ENCODE assay signal across 24 cellular contexts in the genomic region with DNA sequence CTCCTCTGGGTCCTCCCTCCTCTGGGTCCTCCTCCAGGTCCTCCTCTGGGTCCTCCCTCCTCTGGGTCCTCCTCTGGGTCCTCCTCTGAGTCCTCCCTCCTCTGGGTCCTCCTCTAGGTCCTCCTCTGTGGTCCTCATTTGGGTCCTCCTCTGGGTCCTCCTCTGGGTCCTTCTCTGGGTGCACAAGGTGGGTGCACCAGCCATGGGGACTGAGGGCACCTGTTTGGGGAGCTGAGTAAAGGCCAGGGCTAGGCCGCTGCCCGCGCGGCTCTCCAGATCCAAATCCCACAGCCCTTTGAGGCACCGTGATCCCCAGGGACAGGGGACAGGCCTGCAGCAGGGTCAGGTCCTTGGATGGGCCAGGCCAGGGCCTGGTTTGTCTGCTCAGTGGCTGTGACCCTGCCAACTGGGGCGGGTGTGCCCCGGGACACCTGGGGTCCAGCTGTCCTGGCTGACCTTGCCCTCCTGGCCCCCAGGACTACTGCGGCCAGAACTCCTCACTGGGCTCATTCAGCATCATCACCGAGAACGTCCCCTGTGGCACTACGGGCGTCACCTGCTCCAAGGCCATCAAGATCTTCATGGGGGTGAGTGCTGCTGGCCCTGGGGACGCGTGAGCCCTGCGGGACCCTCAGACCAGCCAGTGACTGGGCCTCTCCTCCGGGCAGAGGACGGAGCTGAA. TPM values are rescaled to one million over a fixed set of nuclear protein-coding genes. Genes with fewer than 3 reads are reported as not detected.
DNase-seq lines count a peak whose midpoint lies in the region; ATAC-seq and TF ChIP-seq lines count a peak whose summit lies in the region.
"Had no signal": no experiment of that assay in that cellular context is flagged by ENCODE, and none has a peak within 500 bp of the region (broad histone marks: within the 10 kb centered on the region; RNA-seq: fewer than 3 reads in every experiment).

No MANE protein-coding gene starts in this region.

- no peak overlapping the region for H3K4me2 ChIP-seq in osteoblast (ENCODE audit: insufficient read depth, low read length)

- in situ Hi-C loops in KBM-7 (cut with MboI; ENCODE audit: low pct_unique_long_range_greater_than_20kb, low sequenced_read_pairs) = no loop called here

- intact Hi-C loops in heart left ventricle (cut with DNase I) = no loop called here
- intact Hi-C loops in right cardiac atrium (cut with DNase I) = no loop called here

- no peaks in the 10 kb centered on the region for H3K9me3 ChIP-seq in heart left ventricle
- no peaks in the 10 kb centered on the region for H3K9me3 ChIP-seq in right atrium auricular region
- H3K9me3 ChIP-seq in RWPE2 (ENCODE audit: severe bottlenecking) = no peaks in the 10 kb centered on the region
- H3K9me3 ChIP-seq in right cardiac atrium (ENCODE audit: control insufficient read depth, low read length) = no peaks in the 10 kb centered on the region
- no peaks in the 10 kb centered on the region for H3K9me3 ChIP-seq in osteoblast (ENCODE audit: low read depth, low read length)
- H3K9me3 ChIP-seq: BE2C, Peyer's patch had no signal

- H3K4me1 ChIP-seq in heart left ventricle (no peaks in the 10 kb centered on the region), right atrium auricular region (no peaks in the 10 kb centered on the region), RWPE2 (ENCODE audit: insufficient read depth, poor library complexity, severe bottlenecking) (peaks cover 15% of the 10 kb centered on the region), right cardiac atrium (ENCODE audit: control insufficient read depth, insufficient read depth, low read length) (no peaks in the 10 kb centered on the region), osteoblast (ENCODE audit: insufficient read depth, low read length) (no peaks in the 10 kb centered on the region)
- H3K4me1 ChIP-seq: BE2C, Peyer's patch had no signal

- H3K36me3 ChIP-seq in heart left ventricle (no peaks in the 10 kb centered on the region), right atrium auricular region (no peaks in the 10 kb centered on the region), RWPE2 (ENCODE audit: low read depth) (no peaks in the 10 kb centered on the region), osteoblast (ENCODE audit: insufficient read depth, low read length) (no peaks in the 10 kb centered on the region)
- H3K36me3 ChIP-seq: BE2C, Peyer's patch had no signal

- no peak for TF ChIP-seq CTCF in heart left ventricle (IDR thresholded peaks at IDR 0.05)
- no peak for TF ChIP-seq CTCF in right atrium auricular region (IDR thresholded peaks at IDR 0.05)
- no peak for TF ChIP-seq CTCF in RWPE2 (IDR thresholded peaks at IDR 0.05; ENCODE audit: poor library complexity, severe bottlenecking)
- no peak for TF ChIP-seq CTCF in osteoblast (IDR thresholded peaks at IDR 0.05; ENCODE audit: extremely low read depth, low read depth, low read length)

- no peaks in the 10 kb centered on the region for H4K20me1 ChIP-seq in osteoblast (ENCODE audit: insufficient read depth, low read length)

- no peaks in the 10 kb centered on the region for H3K79me2 ChIP-seq in osteoblast (ENCODE audit: insufficient read depth, low read length)

- H2AFZ ChIP-seq in osteoblast (ENCODE audit: low read length) = no peak overlapping the region

- no peak for ATAC-seq in heart left ventricle
- ATAC-seq in RWPE2 (ENCODE audit: low read depth) = no peak
- ATAC-seq in right cardiac atrium = no peak
- ATAC-seq in HG02763 (IDR thresholded peaks at IDR 0.05; ENCODE audit: unreplicated experiment) = no peak

- 89 to 95% (median 95%) methylated on average over 15 to 17 of the region's 17 CpGs for WGBS in heart left ventricle, 4 donors
- WGBS in right cardiac atrium = 94% methylated on average over 17 of the region's 17 CpGs

- no peak overlapping the region for H3K4me3 ChIP-seq in heart left ventricle
- no peak overlapping the region for H3K4me3 ChIP-seq in right atrium auricular region
- H3K4me3 ChIP-seq in RWPE2 (ENCODE audit: severe bottlenecking) = no peak overlapping the region
- H3K4me3 ChIP-seq in right cardiac atrium (ENCODE audit: low read length) = no peak overlapping the region
- H3K4me3 ChIP-seq in osteoblast (ENCODE audit: insufficient read depth, low read length) = no peak overlapping the region
- H3K4me3 ChIP-seq: Peyer's patch had no signal

- no peak for TF ChIP-seq POLR2A in heart left ventricle (IDR thresholded peaks at IDR 0.05)

- H3K27ac ChIP-seq in heart left ventricle (no peak overlapping the region), right atrium auricular region (no peak overlapping the region), RWPE2 (ENCODE audit: poor library complexity, severe bottlenecking) (no peak overlapping the region), right cardiac atrium (ENCODE audit: low read length) (no peak overlapping the region), osteoblast (ENCODE audit: low read depth, low read length) (no peak overlapping the region)
- H3K27ac ChIP-seq: Peyer's patch had no signal

- peak in 3 of 5 donors; percentile 18 to 55 (median 19) for DNase-seq in heart left ventricle
- DNase-seq in right atrium auricular region (ENCODE audit: low spot score) = no peak
- peak; percentile 48 for DNase-seq in RWPE2 (ENCODE audit: low spot score)
- peak; percentile 7 to 43 (median 25) for DNase-seq in right cardiac atrium
- peak; percentile 78 for DNase-seq in osteoblast (ENCODE audit: insufficient read length, low spot score, missing footprints)
- DNase-seq in KBM-7 = no peak
- DNase-seq in NCI-H1436 (lab: John Stamatoyannopoulos, UW) = no peak
- DNase-seq: BE2C; CD4-positive, CD25-positive, alpha-beta regulatory T cell; EL; GF-D8; H7; Kasumi-1; NCI-H1694 treated with DMSO at 0.1 percent for 48 hours; NCI-H2081 treated with DMSO at 0.1 percent for 48 hours; NCI-H2171 treated with DMSO at 0.1 percent for 48 hours; NCI-H524 treated with DMSO at 0.1 percent for 48 hours; NCI-H82 had no signal

- H3K27me3 ChIP-seq in heart left ventricle (no peaks in the 10 kb centered on the region), right atrium auricular region (no peaks in the 10 kb centered on the region), RWPE2 (ENCODE audit: insufficient read depth, poor library complexity, severe bottlenecking) (no peaks in the 10 kb centered on the region), right cardiac atrium (ENCODE audit: control insufficient read depth, insufficient read depth) (no peaks in the 10 kb centered on the region), osteoblast (ENCODE audit: insufficient read depth, low read length) (no peaks in the 10 kb centered on the region)
- H3K27me3 ChIP-seq: Peyer's patch had no signal

RNA-seq across cellular contexts. Expression of a gene that starts 12.7 kb away (rescaled TPM):
- total RNA-seq in heart left ventricle (under 1 TPM in 1 of 9 donors, not detected in 8; 0.07 TPM), right atrium auricular region (not detected), right cardiac atrium (under 1 TPM in 1 of 4 donors, not detected in 3; 0.03 TPM), osteoblast (not detected in 2 replicates)
- polyA plus RNA-seq in heart left ventricle (under 1 TPM in 1 of 2 donors, not detected in 1; 0.01 TPM), right cardiac atrium (0.02 TPM)
- total RNA-seq: A673; CD4-positive, CD25-positive, alpha-beta regulatory T cell; H7; SK-MEL-5 had no signal
- polyA plus RNA-seq: CD4-positive, CD25-positive, alpha-beta regulatory T cell; IgD-negative memory B cell had no signal

RNA-seq across cellular contexts. Expression of a gene that starts 50.9 kb away (rescaled TPM):
- total RNA-seq in heart left ventricle (not detected), right atrium auricular region (not detected), right cardiac atrium (not detected), osteoblast (not detected in 2 replicates)
- polyA plus RNA-seq in heart left ventricle (under 1 TPM; 0.04 to 0.06 TPM), right cardiac atrium (0.05 TPM)
- total RNA-seq: A673; CD4-positive, CD25-positive, alpha-beta regulatory T cell; H7; MCF 10A; Peyer's patch; SK-MEL-5 had no signal
- polyA plus RNA-seq: IgD-negative memory B cell had no signal

Comparison
In these comparisons a context has a peak if more than half of its experiments do, and no peak if none do; other contexts are left out.
1. DNase-seq: peak in heart left ventricle (3 of 5), RWPE2 (single experiment), right cardiac atrium (3 of 3) and osteoblast (single experiment); none in right atrium auricular region (single experiment), KBM-7 (single experiment) and NCI-H1436 (single experiment).